ENCODE assay signal across 10 cellular contexts in the genomic region with DNA sequence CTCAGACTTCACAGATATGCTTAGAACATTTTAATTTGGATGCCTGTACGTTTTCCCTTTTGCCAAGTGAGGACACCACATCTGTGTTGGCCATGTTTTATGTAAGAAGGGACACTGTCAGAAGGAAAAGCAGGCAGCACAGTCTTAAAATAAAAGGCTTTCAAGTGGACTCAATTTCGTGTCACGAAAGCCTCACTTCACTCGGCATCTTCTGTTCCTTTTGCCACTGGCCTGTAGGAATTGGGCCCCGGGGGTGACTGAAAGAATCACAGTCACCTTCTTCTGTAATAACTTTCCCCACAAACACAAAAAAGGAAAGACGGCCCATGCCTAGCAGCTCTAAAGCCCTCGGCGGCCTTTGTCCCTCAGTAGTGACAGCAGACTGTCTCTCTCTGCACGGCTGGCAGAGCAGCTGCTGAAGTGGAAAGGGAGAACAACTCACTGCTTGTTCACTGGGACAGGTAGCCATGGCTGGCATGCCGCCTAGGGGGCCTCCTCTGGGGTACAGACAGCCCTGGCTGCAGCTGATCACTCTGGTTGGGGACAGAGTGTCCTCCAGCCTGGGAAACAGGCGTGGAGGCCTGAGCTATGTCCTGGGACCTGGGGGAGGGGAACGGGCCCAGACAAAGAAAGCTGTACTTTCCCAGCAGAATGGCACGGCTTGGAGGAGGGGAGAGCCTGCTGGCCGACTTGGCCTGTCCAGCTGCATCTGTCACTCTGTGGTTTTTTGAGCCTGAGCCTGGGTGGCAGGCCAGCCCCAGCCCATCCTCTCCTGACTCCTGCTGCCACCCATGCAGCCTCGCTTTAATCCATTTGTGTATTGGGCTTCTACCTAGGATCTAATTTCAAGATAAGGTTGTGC. TPM values are rescaled to one million over a fixed set of nuclear protein-coding genes. Genes with fewer than 3 reads are reported as not detected.
A peak's percentile ranks its signal among the peaks of the same experiment; 100 is the strongest.
DNase-seq lines count a peak whose midpoint lies in the region; ATAC-seq and TF ChIP-seq lines count a peak whose summit lies in the region.
"Had no signal": no experiment of that assay in that cellular context is flagged by ENCODE, and none has a peak within 500 bp of the region (broad histone marks: within the 10 kb centered on the region; RNA-seq: fewer than 3 reads in every experiment).

No MANE protein-coding gene starts in this region.

- no peaks in the 10 kb centered on the region for H3K36me3 ChIP-seq in lung (ENCODE audit: control insufficient read depth in 2 of 2, insufficient read depth in 2 of 2, low read length in 2 of 2)
- H3K36me3 ChIP-seq in testis (ENCODE audit: low read depth, missing control alignments) = no peaks in the 10 kb centered on the region

- peaks cover 3% of the 10 kb centered on the region for H3K27me3 Mint-ChIP-seq in brain

- peak overlapping the region; percentile 56 to 87 (median 66) for H3K4me3 Mint-ChIP-seq in brain

- intact Hi-C loops in testis (cut with DNase I; ENCODE audit: low total_unique reads) = no loop called here

- H3K27me3 ChIP-seq in lung (ENCODE audit: control insufficient read depth, insufficient read depth) (no peaks in the 10 kb centered on the region), testis (no peaks in the 10 kb centered on the region)

- DNase-seq in lung (ENCODE audit: low spot score) (peak; percentile 72), testis (peak; percentile 90), activated gamma-delta T cell treated with Interleukin-2 at 50 U/mL for 16 hours (no peak), NCI-H1436 (lab: John Stamatoyannopoulos, UW) (no peak)
- no peak for DNase-seq in stimulated activated CD4-positive, alpha-beta T cell treated with anti-CD3 and anti-CD28 coated beads, Interleukin-4, amount 100 ng/mL, for 4 hours
- DNase-seq in activated naive CD4-positive, alpha-beta T cell (lab: John Stamatoyannopoulos, UW) = no peak

- peaks cover 27% of the 10 kb centered on the region in 2 donors for H3K4me1 ChIP-seq in lung (ENCODE audit: control insufficient read depth in 2 of 2, insufficient read depth in 2 of 2, low read length in 2 of 2)
- H3K4me1 ChIP-seq in testis = peaks cover 50% of the 10 kb centered on the region

- H3K27ac ChIP-seq in lung (ENCODE audit: low read depth in 1 of 2, low read length in 1 of 2) (peak overlapping the region; percentile 85 to 99), testis (peak overlapping the region; percentile 66 to 81)

- peaks cover 4% of the 10 kb centered on the region for H3K36me3 Mint-ChIP-seq in brain

- H3K9me3 Mint-ChIP-seq in brain = no peaks in the 10 kb centered on the region

- H3K9me3 ChIP-seq in lung (ENCODE audit: control insufficient read depth in 2 of 2, insufficient read depth in 1 of 2, low read length in 1 of 2) = peaks cover 0 to 2% of the 10 kb centered on the region in 2 donors
- H3K9me3 ChIP-seq in testis = no peaks in the 10 kb centered on the region

- peaks cover 83% of the 10 kb centered on the region for H3K4me1 Mint-ChIP-seq in brain

- 54 to 71% methylated on average over 15 of the region's 15 CpGs for WGBS in lung, 2 donors
- WGBS in testis, 2 donors = 59 to 79% methylated on average over 10 to 14 of the region's 15 CpGs

- peak overlapping the region; percentile 92 to 100 (median 97) for H3K27ac Mint-ChIP-seq in brain

- peak; percentile 26 for ATAC-seq in HG02759 (IDR thresholded peaks at IDR 0.05; ENCODE audit: unreplicated experiment)
- ATAC-seq in lung (ENCODE audit: insufficient read depth, low FRiP score) = no peak

- TF ChIP-seq POLR2A in testis (IDR thresholded peaks at IDR 0.05) = no peak

- H3K4me3 ChIP-seq in lung (no peak overlapping the region), testis (no peak overlapping the region)

- peak in 1 of 2 experiments; percentile 49 for TF ChIP-seq CTCF in brain (conservative IDR thresholded peaks at IDR 0.05)
- no peak for TF ChIP-seq CTCF in lung (IDR thresholded peaks at IDR 0.05; ENCODE audit: control extremely low read depth, extremely low read depth)
- TF ChIP-seq CTCF in testis (IDR thresholded peaks at IDR 0.05) = no peak

RNA-seq across cellular contexts. Expression of a gene that starts 4.4 kb away (rescaled TPM):
- polyA plus RNA-seq in brain (ENCODE audit: insufficient read depth, low read depth, low replicate concordance) (23.9 TPM), lung (10 to 100 TPM; 19.5 to 55.4 TPM), testis (ENCODE audit: insufficient read depth, low read depth, low replicate concordance) (28.2 TPM)
- total RNA-seq in lung (10 to 100 TPM; 38.8 to 44.3 TPM), testis (10 to 100 TPM; 53.1 to 68.1 TPM)

RNA-seq across cellular contexts. Expression of a gene that starts 14.6 kb away (rescaled TPM):
- polyA plus RNA-seq in brain (ENCODE audit: insufficient read depth, low read depth, low replicate concordance) (33.5 TPM), lung (10 to 100 TPM; 48.3 to 91.9 TPM), testis (ENCODE audit: insufficient read depth, low read depth, low replicate concordance) (29.1 TPM)
- total RNA-seq in lung (100 to 1,000 TPM in 1 of 2 donors, 10 to 100 TPM in 1; 37.0 to 149 TPM), testis (10 to 100 TPM; 33.1 to 84.9 TPM)

RNA-seq across cellular contexts. Expression of a gene that starts 36.7 kb away (rescaled TPM):
- polyA plus RNA-seq in brain (ENCODE audit: insufficient read depth, low read depth, low replicate concordance) (20.2 TPM), lung (10 to 100 TPM; 16.8 to 18.6 TPM), testis (ENCODE audit: insufficient read depth, low read depth, low replicate concordance) (12.6 TPM)
- total RNA-seq in lung (10 to 100 TPM; 17.7 to 40.7 TPM), testis (10 to 100 TPM; 12.6 TPM)

RNA-seq across cellular contexts. Expression of a gene that starts 52.9 kb away (rescaled TPM):
- polyA plus RNA-seq in brain (ENCODE audit: insufficient read depth, low read depth, low replicate concordance) (not detected), lung (under 1 TPM; 0.02 to 0.04 TPM), testis (ENCODE audit: insufficient read depth, low read depth, low replicate concordance) (3.0 TPM)
- total RNA-seq in lung (under 1 TPM in 1 of 2 donors, not detected in 1; 0.11 TPM), testis (1 to 10 TPM; 1.5 to 8.7 TPM)
- total RNA-seq: urinary bladder had no signal
- polyA plus RNA-seq: esophagus, urinary bladder had no signal

Comparison
In these comparisons a context has a peak if more than half of its experiments do, and no peak if none do; other contexts are left out.
1. DNase-seq: peak in lung (single experiment) and testis (single experiment); none in stimulated activated CD4-positive, alpha-beta T cell treated with anti-CD3 and anti-CD28 coated beads, Interleukin-4, amount 100 ng/mL, for 4 hours (0 of 2), activated gamma-delta T cell treated with Interleukin-2 at 50 U/mL for 16 hours (single experiment), NCI-H1436 (single experiment) and activated naive CD4-positive, alpha-beta T cell (0 of 4).